8 cellular contexts compared by ENCODE assay signal in the genomic region with DNA sequence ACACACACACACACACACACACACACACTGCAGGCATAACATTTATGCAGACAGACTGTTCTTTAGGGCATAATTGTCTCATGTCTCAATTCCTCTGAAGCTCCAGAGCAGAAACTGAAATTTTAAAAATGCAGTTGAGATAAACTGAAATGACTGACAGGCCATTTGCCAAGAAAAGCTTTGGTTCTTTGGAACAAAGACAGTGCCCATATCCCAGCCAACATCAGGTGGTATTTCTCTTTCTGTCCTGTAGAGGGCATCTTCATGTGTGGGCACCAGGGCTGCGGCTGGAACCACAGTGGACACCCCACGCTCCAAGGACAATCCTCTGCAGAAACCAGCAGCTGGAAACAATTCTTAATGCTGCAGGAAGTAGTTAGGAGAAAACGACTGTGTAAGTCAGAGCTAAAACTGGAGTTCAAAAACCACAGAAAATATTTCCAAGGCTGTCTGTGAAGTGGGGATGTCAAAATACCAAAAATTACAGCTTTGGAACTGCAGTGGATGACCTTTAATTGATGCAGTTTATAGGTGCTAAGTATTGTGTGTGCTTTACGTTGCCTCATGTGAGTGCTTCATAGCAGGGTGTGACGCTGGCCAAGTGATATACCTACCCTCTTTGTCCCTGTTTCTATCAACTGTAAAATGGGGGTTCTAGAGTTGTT. TPM values are rescaled to one million over a fixed set of nuclear protein-coding genes. Genes with fewer than 3 reads are reported as not detected.
A peak's percentile ranks its signal among the peaks of the same experiment; 100 is the strongest.
DNase-seq lines count a peak whose midpoint lies in the region; ATAC-seq and TF ChIP-seq lines count a peak whose summit lies in the region.

No MANE protein-coding gene starts in this region.

- H3K27ac ChIP-seq in right atrium auricular region (no peak overlapping the region), mammary epithelial cell (ENCODE audit: insufficient read depth, low read depth, low read length) (no peak overlapping the region)

- peaks cover 22% of the 10 kb centered on the region for H3K36me3 ChIP-seq in right atrium auricular region
- H3K36me3 ChIP-seq in mammary epithelial cell (ENCODE audit: insufficient read depth, low read length) = no peaks in the 10 kb centered on the region

- no peak overlapping the region for H3K9ac ChIP-seq in mammary epithelial cell (ENCODE audit: insufficient read depth, low read length)

- WGBS in mammary epithelial cell (ENCODE audit: low coverage, missing lambda C conversion rate) = 62% methylated on average over 5 of the region's 5 CpGs

- TF ChIP-seq CTCF in right atrium auricular region (IDR thresholded peaks at IDR 0.05) (peak in 1 of 2 donors; percentile 46), mammary epithelial cell (conservative IDR thresholded peaks at IDR 0.05 in 1 of 2, IDR thresholded peaks at IDR 0.05 in 1 of 2; ENCODE audit: extremely low read depth in 1 of 2, insufficient read depth in 1 of 2, low read depth in 1 of 2, low read length in 2 of 2) (peak; percentile 42 to 50), nephron (IDR thresholded peaks at IDR 0.05; ENCODE audit: unreplicated experiment in 3 of 3) (peak in 2 of 3 experiments; percentile 33)

- in situ Hi-C loops in mammary epithelial cell (cut with MboI; ENCODE audit: low sequenced_read_pairs in 2 of 2) = no loop called here

- intact Hi-C loops in left cardiac atrium (cut with DNase I) (no loop called here), mammary epithelial cell (cut with micrococcal nuclease) (no loop called here)

- peak overlapping the region; percentile 12 to 65 (median 65) for H3K4me3 Mint-ChIP-seq in nephron

- no peak overlapping the region for H3K4me2 ChIP-seq in mammary epithelial cell (ENCODE audit: insufficient read depth, low read depth, low read length)

- dilution Hi-C loops in mammary epithelial cell (cut with HindIII; ENCODE audit: low sequenced_read_pairs) = no loop called here

- H3K4me1 ChIP-seq in right atrium auricular region (peaks cover 0 to 16% of the 10 kb centered on the region in 2 donors), mammary epithelial cell (ENCODE audit: insufficient read depth, low read length) (peaks cover 7% of the 10 kb centered on the region)

- CTCF ChIA-PET in mammary epithelial cell (lab: Charles Lee; ENCODE audit: low non-redundant PET) = interaction anchor here (0.6 kb wide), 1 partner anchor 10 kb away, joined by 7 read pairs; no protein-coding TSS in a partner anchor

- peaks cover 4% of the 10 kb centered on the region for H3K9me3 Mint-ChIP-seq in nephron

- no peaks in the 10 kb centered on the region for H3K27me3 Mint-ChIP-seq in nephron (ENCODE audit: low read depth)

- H3K27ac Mint-ChIP-seq in nephron = peak overlapping the region in 1 of 3 experiments; percentile 27

- H3K4me3 ChIP-seq in right atrium auricular region (no peak overlapping the region), mammary epithelial cell (replicated peaks in 1 of 3; ENCODE audit: insufficient read depth in 1 of 3, low read depth in 2 of 3, low read length in 3 of 3) (no peak overlapping the region)

- peaks cover 0 to 34% of the 10 kb centered on the region in 2 donors for H3K9me3 ChIP-seq in right atrium auricular region
- peaks cover 2% of the 10 kb centered on the region for H3K9me3 ChIP-seq in mammary epithelial cell (replicated peaks; ENCODE audit: insufficient read depth, low read length)

- H4K20me1 ChIP-seq in mammary epithelial cell (ENCODE audit: insufficient read depth, low read length) = no peaks in the 10 kb centered on the region

- DNase-seq in left cardiac atrium (peak; percentile 40), right atrium auricular region (ENCODE audit: low spot score) (no peak), NCI-H2227 treated with DMSO at 0.1 percent for 48 hours (lab: John Stamatoyannopoulos, UW) (peak; percentile 17), mammary epithelial cell (peak; percentile 26), activated T-cell treated with anti-CD3 and anti-CD28 coated beads for 4 hours (no peak)

- peaks cover 4% of the 10 kb centered on the region for H3K4me1 Mint-ChIP-seq in nephron

- no peaks in the 10 kb centered on the region for H3K79me2 ChIP-seq in mammary epithelial cell (ENCODE audit: insufficient read depth, low read length)

- no peak overlapping the region for H2AFZ ChIP-seq in mammary epithelial cell (ENCODE audit: low read depth, low read length)

- ATAC-seq in left cardiac atrium (no peak), HG02642 (IDR thresholded peaks at IDR 0.05; ENCODE audit: poor library complexity, unreplicated experiment) (no peak), HG02973 (IDR thresholded peaks at IDR 0.05; ENCODE audit: unreplicated experiment) (no peak)

- H3K36me3 Mint-ChIP-seq in nephron (ENCODE audit: low read depth) = no peaks in the 10 kb centered on the region

- no TSS peak for BruUV-seq in mammary epithelial cell (replicated peaks; lab: Mats Ljungman, UMichigan)

- H3K27me3 ChIP-seq in right atrium auricular region = no peaks in the 10 kb centered on the region
- H3K27me3 ChIP-seq in mammary epithelial cell (ENCODE audit: insufficient read depth, low read length) = no peaks in the 10 kb centered on the region

RNA-seq across cellular contexts. Expression of a gene that starts 10.6 kb away (rescaled TPM):
- total RNA-seq in left cardiac atrium (1 to 10 TPM; 1.8 to 1.9 TPM), right atrium auricular region (1 to 10 TPM in 1 of 2 donors, under 1 TPM in 1; 0.82 to 2.2 TPM), mammary epithelial cell (not detected)
- polyA plus RNA-seq in mammary epithelial cell = not detected
- polyA minus RNA-seq in mammary epithelial cell = not detected

RNA-seq across cellular contexts. Expression of a gene that starts 16.3 kb away (rescaled TPM):
- total RNA-seq in left cardiac atrium (10 to 100 TPM in 1 of 2 donors, 1 to 10 TPM in 1; 9.0 to 19.2 TPM), right atrium auricular region (10 to 100 TPM; 11.0 to 18.0 TPM), mammary epithelial cell (10 to 100 TPM; 23.7 to 54.8 TPM)
- polyA plus RNA-seq in mammary epithelial cell = 7.6 TPM
- polyA minus RNA-seq in mammary epithelial cell = 12.1 TPM

RNA-seq across cellular contexts. Expression of a gene that starts 32.0 kb away (rescaled TPM):
- total RNA-seq in left cardiac atrium (1 to 10 TPM; 5.7 to 8.8 TPM), right atrium auricular region (1 to 10 TPM; 3.2 to 4.9 TPM), mammary epithelial cell (10 to 100 TPM in 1 of 2 donors, 1 to 10 TPM in 1; 10.0 to 10.5 TPM)
- polyA plus RNA-seq in mammary epithelial cell = 4.2 TPM
- polyA minus RNA-seq in mammary epithelial cell = 15.2 TPM

RNA-seq across cellular contexts. Expression of a gene that starts 38.2 kb away (rescaled TPM):
- total RNA-seq in left cardiac atrium = 1 to 10 TPM; 6.3 to 9.8 TPM
- total RNA-seq in right atrium auricular region = 1 to 10 TPM; 5.0 to 5.4 TPM
- 1 to 10 TPM; 1.9 to 2.3 TPM for total RNA-seq in mammary epithelial cell
- 0.39 TPM for polyA plus RNA-seq in mammary epithelial cell
- polyA minus RNA-seq in mammary epithelial cell = not detected

RNA-seq across cellular contexts. Expression of a gene that starts 38.3 kb away (rescaled TPM):
- total RNA-seq in left cardiac atrium (10 to 100 TPM; 16.4 to 23.0 TPM), right atrium auricular region (10 to 100 TPM; 15.5 to 20.1 TPM), mammary epithelial cell (10 to 100 TPM; 13.7 to 24.6 TPM)
- 8.4 TPM for polyA plus RNA-seq in mammary epithelial cell
- 7.6 TPM for polyA minus RNA-seq in mammary epithelial cell

Comparison
In these comparisons a context has a peak if more than half of its experiments do, and no peak if none do; other contexts are left out.
1. DNase-seq: peak in left cardiac atrium (single experiment), NCI-H2227 treated with DMSO at 0.1 percent for 48 hours (single experiment) and mammary epithelial cell (single experiment); none in right atrium auricular region (single experiment) and activated T-cell treated with anti-CD3 and anti-CD28 coated beads for 4 hours (single experiment).